ENCODE assay signal across 1 cellular context in the genomic region with DNA sequence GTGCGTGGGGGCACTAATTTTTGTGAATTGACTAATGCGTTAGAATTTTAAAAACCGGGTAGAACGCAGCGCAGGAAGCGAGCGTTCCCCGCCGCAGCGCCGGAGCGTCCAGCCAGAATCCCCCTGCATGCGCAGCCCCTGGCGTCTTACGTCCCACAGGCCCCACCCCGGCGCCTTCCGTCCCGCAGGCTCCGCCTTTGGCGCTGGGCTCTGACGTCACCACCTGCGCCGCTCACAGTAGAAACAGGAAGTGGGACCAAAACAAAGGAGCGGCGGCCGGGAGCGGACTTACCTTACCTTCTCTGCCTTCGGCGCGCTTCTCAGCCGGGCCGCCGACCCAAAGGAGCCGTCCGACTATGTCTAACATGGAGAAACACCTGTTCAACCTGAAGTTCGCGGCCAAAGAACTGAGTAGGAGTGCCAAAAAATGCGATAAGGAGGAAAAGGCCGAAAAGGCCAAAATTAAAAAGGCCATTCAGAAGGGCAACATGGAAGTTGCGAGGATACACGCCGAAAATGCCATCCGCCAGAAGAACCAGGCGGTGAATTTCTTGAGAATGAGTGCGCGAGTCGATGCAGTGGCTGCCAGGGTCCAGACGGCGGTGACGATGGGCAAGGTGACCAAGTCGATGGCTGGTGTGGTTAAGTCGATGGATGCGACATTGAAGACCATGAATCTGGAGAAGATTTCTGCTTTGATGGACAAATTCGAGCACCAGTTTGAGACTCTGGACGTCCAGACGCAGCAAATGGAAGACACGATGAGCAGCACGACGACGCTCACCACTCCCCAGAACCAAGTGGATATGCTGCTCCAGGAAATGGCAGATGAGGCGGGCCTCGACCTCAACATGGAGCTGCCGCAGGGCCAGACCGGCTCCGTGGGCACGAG.
TF ChIP-seq lines count a peak whose summit lies in the region.

A gene with protein sequence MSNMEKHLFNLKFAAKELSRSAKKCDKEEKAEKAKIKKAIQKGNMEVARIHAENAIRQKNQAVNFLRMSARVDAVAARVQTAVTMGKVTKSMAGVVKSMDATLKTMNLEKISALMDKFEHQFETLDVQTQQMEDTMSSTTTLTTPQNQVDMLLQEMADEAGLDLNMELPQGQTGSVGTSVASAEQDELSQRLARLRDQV (plus strand): TSS at position 258 of the 892 bp plus-strand sequence. CDS start 99 bp downstream, at position 357.

TF ChIP-seq in HepG2, 621 proteins besides CTCF, POLR2A, EP300 and RAD21 (continued from another document and continues in another):
- TF ChIP-seq, protein P1, sequence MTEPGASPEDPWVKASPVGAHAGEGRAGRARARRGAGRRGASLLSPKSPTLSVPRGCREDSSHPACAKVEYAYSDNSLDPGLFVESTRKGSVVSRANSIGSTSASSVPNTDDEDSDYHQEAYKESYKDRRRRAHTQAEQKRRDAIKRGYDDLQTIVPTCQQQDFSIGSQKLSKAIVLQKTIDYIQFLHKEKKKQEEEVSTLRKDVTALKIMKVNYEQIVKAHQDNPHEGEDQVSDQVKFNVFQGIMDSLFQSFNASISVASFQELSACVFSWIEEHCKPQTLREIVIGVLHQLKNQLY (CRISPR knock-in tag; IDR thresholded peaks at IDR 0.05) = no peak
- TF ChIP-seq KMT2A (CRISPR knock-in tag; IDR thresholded peaks at IDR 0.05) (peak; percentile 95), HCFC1 (IDR thresholded peaks at IDR 0.05; ENCODE audit: low read depth, low read length) (peak; percentile 75), MED1 (CRISPR knock-in tag; IDR thresholded peaks at IDR 0.05) (peak; percentile 76), DMAP1 (CRISPR knock-in tag; IDR thresholded peaks at IDR 0.05) (peak; percentile 38; the same call in 1 of the 2 replicates), KLF6 (CRISPR knock-in tag; IDR thresholded peaks at IDR 0.05) (no peak; the same call in 1 of the 2 replicates), CHCHD3 (CRISPR knock-in tag; IDR thresholded peaks at IDR 0.05) (no peak), PRDM10 (CRISPR knock-in tag; IDR thresholded peaks at IDR 0.05; ENCODE audit: low read depth) (peak; percentile 82; the same call in 1 of the 2 replicates), JUNB (CRISPR knock-in tag; IDR thresholded peaks at IDR 0.05; ENCODE audit: borderline replicate concordance) (no peak), POLR2AphosphoS5 (IDR thresholded peaks at IDR 0.05; ENCODE audit: low read depth, low read length) (peak; percentile 98), NR2C2 (CRISPR knock-in tag; IDR thresholded peaks at IDR 0.05; ENCODE audit: borderline replicate concordance) (peak; percentile 73), ZNF674 (CRISPR knock-in tag; IDR thresholded peaks at IDR 0.05; ENCODE audit: low read depth) (no peak), ZNF136 (CRISPR knock-in tag; IDR thresholded peaks at IDR 0.05; ENCODE audit: low read depth) (no peak), RNF219 (CRISPR knock-in tag; IDR thresholded peaks at IDR 0.05) (no peak), SIN3B (IDR thresholded peaks at IDR 0.05; ENCODE audit: low read length) (peak; percentile 94), MED8 (CRISPR knock-in tag; IDR thresholded peaks at IDR 0.05; ENCODE audit: insufficient replicate concordance) (peak; percentile 60), ZNF326 (CRISPR knock-in tag; IDR thresholded peaks at IDR 0.05; ENCODE audit: borderline replicate concordance) (no peak), ZNF496 (CRISPR knock-in tag; IDR thresholded peaks at IDR 0.05; ENCODE audit: insufficient replicate concordance) (no peak), DZIP1 (CRISPR knock-in tag; IDR thresholded peaks at IDR 0.05) (no peak), GATAD1 (CRISPR knock-in tag; IDR thresholded peaks at IDR 0.05) (peak; percentile 99), FOXM1 (CRISPR knock-in tag; IDR thresholded peaks at IDR 0.05) (no peak), DPF2 (CRISPR knock-in tag; IDR thresholded peaks at IDR 0.05; ENCODE audit: borderline replicate concordance, low read depth) (no peak), ZMYM4 (CRISPR knock-in tag; IDR thresholded peaks at IDR 0.05) (peak; percentile 87), SNAI1 (CRISPR knock-in tag; IDR thresholded peaks at IDR 0.05; ENCODE audit: borderline replicate concordance) (no peak; the same call in 1 of the 2 replicates), TFDP2 (CRISPR knock-in tag; IDR thresholded peaks at IDR 0.05) (peak; percentile 66), ARNT2 (CRISPR knock-in tag; IDR thresholded peaks at IDR 0.05; ENCODE audit: low read depth) (peak; percentile 60; the same call in 1 of the 2 replicates), MAFG (CRISPR knock-in tag; IDR thresholded peaks at IDR 0.05) (peak; percentile 66; the same call in 1 of the 2 replicates), THYN1 (CRISPR knock-in tag; IDR thresholded peaks at IDR 0.05; ENCODE audit: borderline replicate concordance, low read depth) (no peak), BCL3 (CRISPR knock-in tag; IDR thresholded peaks at IDR 0.05) (no peak), KDM5B (CRISPR knock-in tag; IDR thresholded peaks at IDR 0.05; ENCODE audit: borderline replicate concordance) (peak; percentile 66; the same call in 1 of the 2 replicates), SP2 (CRISPR knock-in tag; IDR thresholded peaks at IDR 0.05) (peak; percentile 59), CREBL2 (CRISPR knock-in tag; IDR thresholded peaks at IDR 0.05; ENCODE audit: borderline replicate concordance) (no peak), TBP (CRISPR knock-in tag; IDR thresholded peaks at IDR 0.05) (no peak), HOXD1 (CRISPR knock-in tag; IDR thresholded peaks at IDR 0.05) (no peak), ZNF672 (CRISPR knock-in tag; IDR thresholded peaks at IDR 0.05) (no peak), SOX6 (IDR thresholded peaks at IDR 0.05) (no peak), SOX6 (CRISPR knock-in tag; IDR thresholded peaks at IDR 0.05) (peak; percentile 69), YEATS4 (CRISPR knock-in tag; IDR thresholded peaks at IDR 0.05; ENCODE audit: borderline replicate concordance) (peak; percentile 56; the same call in 1 of the 2 replicates)
- TF ChIP-seq, protein P2, sequence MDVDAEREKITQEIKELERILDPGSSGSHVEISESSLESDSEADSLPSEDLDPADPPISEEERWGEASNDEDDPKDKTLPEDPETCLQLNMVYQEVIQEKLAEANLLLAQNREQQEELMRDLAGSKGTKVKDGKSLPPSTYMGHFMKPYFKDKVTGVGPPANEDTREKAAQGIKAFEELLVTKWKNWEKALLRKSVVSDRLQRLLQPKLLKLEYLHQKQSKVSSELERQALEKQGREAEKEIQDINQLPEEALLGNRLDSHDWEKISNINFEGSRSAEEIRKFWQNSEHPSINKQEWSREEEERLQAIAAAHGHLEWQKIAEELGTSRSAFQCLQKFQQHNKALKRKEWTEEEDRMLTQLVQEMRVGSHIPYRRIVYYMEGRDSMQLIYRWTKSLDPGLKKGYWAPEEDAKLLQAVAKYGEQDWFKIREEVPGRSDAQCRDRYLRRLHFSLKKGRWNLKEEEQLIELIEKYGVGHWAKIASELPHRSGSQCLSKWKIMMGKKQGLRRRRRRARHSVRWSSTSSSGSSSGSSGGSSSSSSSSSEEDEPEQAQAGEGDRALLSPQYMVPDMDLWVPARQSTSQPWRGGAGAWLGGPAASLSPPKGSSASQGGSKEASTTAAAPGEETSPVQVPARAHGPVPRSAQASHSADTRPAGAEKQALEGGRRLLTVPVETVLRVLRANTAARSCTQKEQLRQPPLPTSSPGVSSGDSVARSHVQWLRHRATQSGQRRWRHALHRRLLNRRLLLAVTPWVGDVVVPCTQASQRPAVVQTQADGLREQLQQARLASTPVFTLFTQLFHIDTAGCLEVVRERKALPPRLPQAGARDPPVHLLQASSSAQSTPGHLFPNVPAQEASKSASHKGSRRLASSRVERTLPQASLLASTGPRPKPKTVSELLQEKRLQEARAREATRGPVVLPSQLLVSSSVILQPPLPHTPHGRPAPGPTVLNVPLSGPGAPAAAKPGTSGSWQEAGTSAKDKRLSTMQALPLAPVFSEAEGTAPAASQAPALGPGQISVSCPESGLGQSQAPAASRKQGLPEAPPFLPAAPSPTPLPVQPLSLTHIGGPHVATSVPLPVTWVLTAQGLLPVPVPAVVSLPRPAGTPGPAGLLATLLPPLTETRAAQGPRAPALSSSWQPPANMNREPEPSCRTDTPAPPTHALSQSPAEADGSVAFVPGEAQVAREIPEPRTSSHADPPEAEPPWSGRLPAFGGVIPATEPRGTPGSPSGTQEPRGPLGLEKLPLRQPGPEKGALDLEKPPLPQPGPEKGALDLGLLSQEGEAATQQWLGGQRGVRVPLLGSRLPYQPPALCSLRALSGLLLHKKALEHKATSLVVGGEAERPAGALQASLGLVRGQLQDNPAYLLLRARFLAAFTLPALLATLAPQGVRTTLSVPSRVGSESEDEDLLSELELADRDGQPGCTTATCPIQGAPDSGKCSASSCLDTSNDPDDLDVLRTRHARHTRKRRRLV (CRISPR knock-in tag; IDR thresholded peaks at IDR 0.05) = no peak
- TF ChIP-seq, protein P3, sequence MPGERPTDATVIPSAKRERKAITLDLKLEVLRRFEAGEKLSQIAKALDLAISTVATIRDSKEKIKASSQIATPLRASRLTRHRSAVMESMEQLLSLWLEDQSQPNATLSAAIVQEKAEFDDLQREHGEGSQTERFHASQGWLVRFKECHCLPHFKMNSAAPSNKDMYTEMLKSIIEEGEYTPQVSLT (CRISPR knock-in tag; IDR thresholded peaks at IDR 0.05; ENCODE audit: borderline replicate concordance, low read depth) = 0 out of 2 replicates have a peak, but pooled peaks have one; percentile 75
